Comparison of ENCODE assay signal across 9 cellular contexts in genomic region chr10:126041804-126042231, GRCh38.
A peak's percentile ranks its signal among the peaks of the same experiment; 100 is the strongest.
DNase-seq lines count a peak whose midpoint lies in the region; ATAC-seq and TF ChIP-seq lines count a peak whose summit lies in the region.
"Had no signal": no experiment of that assay in that cellular context is flagged by ENCODE, and none has a peak within 500 bp of the region (broad histone marks: within the 10 kb centered on the region; RNA-seq: fewer than 3 reads in every experiment).

No MANE protein-coding gene starts in this region.

- H3K27ac Mint-ChIP-seq in type B pancreatic cell: peak overlapping the region; percentile 39

- H3K27me3 ChIP-seq in Peyer's patch: no peaks in the 10 kb centered on the region
- no peaks in the 10 kb centered on the region for H3K27me3 ChIP-seq in heart left ventricle

- H3K4me1 ChIP-seq in Peyer's patch: peaks cover 0 to 11% (median 1%) of the 10 kb centered on the region in 4 donors
- peaks cover 0 to 29% (median 20%) of the 10 kb centered on the region in 12 donors for H3K4me1 ChIP-seq in heart left ventricle

- H3K27me3 Mint-ChIP-seq in type B pancreatic cell: no peaks in the 10 kb centered on the region

- H3K4me3 Mint-ChIP-seq in type B pancreatic cell: no peak overlapping the region

- peaks cover 14% of the 10 kb centered on the region for H3K4me1 Mint-ChIP-seq in type B pancreatic cell (ENCODE audit: unreplicated experiment)

- H3K27ac ChIP-seq in Peyer's patch: peak overlapping the region; percentile 43 to 69 (median 62)
- H3K27ac ChIP-seq in heart left ventricle: peak overlapping the region in 10 of 12 donors; percentile 16 to 78 (median 54)
- H3K27ac ChIP-seq: epithelial cell of prostate had no signal

- WGBS in heart left ventricle, 4 donors: 0 to 27% (median 20%) methylated on average over 1 to 12 of the region's 12 CpGs

- intact Hi-C loops in heart left ventricle (cut with DNase I): no loop called here

- peaks cover 7% of the 10 kb centered on the region for H3K36me3 Mint-ChIP-seq in type B pancreatic cell

- no peak for TF ChIP-seq POLR2A in Peyer's patch (IDR thresholded peaks at IDR 0.05)
- TF ChIP-seq POLR2A in heart left ventricle (IDR thresholded peaks at IDR 0.05): no peak

- no peaks in the 10 kb centered on the region for H3K9me3 Mint-ChIP-seq in type B pancreatic cell

- H3K9me3 ChIP-seq in Peyer's patch (no peaks in the 10 kb centered on the region), heart left ventricle (peaks cover 0 to 5% (median 0%) of the 10 kb centered on the region in 12 donors)

- DNase-seq in NCI-H146 (lab: John Stamatoyannopoulos, UW) (peak; percentile 38), NCI-H146 treated with DMSO at 0.1 percent for 48 hours (lab: John Stamatoyannopoulos, UW; ENCODE audit: unreplicated experiment) (no peak), Peyer's patch (peak in 2 of 3 donors; percentile 91 to 93), heart left ventricle (peak; percentile 84 to 92 (median 90)), pulmonary artery endothelial cell (ENCODE audit: low read depth, low spot score) (peak; percentile 92), type B pancreatic cell (ENCODE audit: extremely low spot score, unreplicated experiment) (no peak)
- DNase-seq in activated naive CD4-positive, alpha-beta T cell (lab: John Stamatoyannopoulos, UW): peak in 3 of 4 experiments; percentile 10 to 18 (median 11)

- TF ChIP-seq CTCF in Peyer's patch (IDR thresholded peaks at IDR 0.05): no peak
- TF ChIP-seq CTCF in heart left ventricle (IDR thresholded peaks at IDR 0.05): no peak
- no peak for TF ChIP-seq CTCF in type B pancreatic cell (conservative IDR thresholded peaks at IDR 0.05)

- peak; percentile 99 for ATAC-seq in HG02884 (IDR thresholded peaks at IDR 0.05; ENCODE audit: unreplicated experiment)
- ATAC-seq in heart left ventricle: peak; percentile 92 to 98 (median 96)

- H3K4me3 ChIP-seq in Peyer's patch (peak overlapping the region in 1 of 4 donors; percentile 21), heart left ventricle (peak overlapping the region in 4 of 12 donors; percentile 3 to 16 (median 15))

- no peaks in the 10 kb centered on the region for H3K36me3 ChIP-seq in Peyer's patch
- H3K36me3 ChIP-seq in heart left ventricle: no peaks in the 10 kb centered on the region

Comparison
In these comparisons a context has a peak if more than half of its experiments do, and no peak if none do; other contexts are left out.
1. DNase-seq: peak in NCI-H146 (single experiment), Peyer's patch (2 of 3), activated naive CD4-positive, alpha-beta T cell (3 of 4), heart left ventricle (5 of 5) and pulmonary artery endothelial cell (single experiment); none in NCI-H146 treated with DMSO at 0.1 percent for 48 hours (single experiment) and type B pancreatic cell (single experiment).